12 cellular contexts compared by ENCODE assay signal in the genomic region with DNA sequence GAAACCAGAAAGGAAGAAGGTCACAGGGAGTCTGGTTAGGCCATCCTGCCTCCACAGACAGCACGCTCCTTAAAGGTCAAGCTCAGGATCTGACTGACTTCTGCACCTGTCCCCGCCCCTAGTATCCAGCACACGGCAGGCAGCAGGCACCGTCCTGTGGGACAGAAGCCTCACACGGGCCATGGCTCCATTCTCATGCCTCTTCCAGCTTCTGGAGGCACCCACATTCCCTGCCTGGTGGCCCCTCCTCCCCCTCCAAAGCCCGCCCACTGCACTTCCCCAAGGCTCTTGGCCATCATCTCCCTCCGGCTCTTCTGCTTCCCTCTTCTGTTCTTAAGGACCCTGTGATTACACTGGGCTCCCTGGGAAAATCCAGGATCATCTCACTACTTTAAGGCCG. TPM values are rescaled to one million over a fixed set of nuclear protein-coding genes. Genes with fewer than 3 reads are reported as not detected.
DNase-seq lines count a peak whose midpoint lies in the region; TF ChIP-seq lines count a peak whose summit lies in the region.
"Had no signal": no experiment of that assay in that cellular context is flagged by ENCODE, and none has a peak within 500 bp of the region (broad histone marks: within the 10 kb centered on the region; RNA-seq: fewer than 3 reads in every experiment).

No MANE protein-coding gene starts in this region.

- H3K36me3 Mint-ChIP-seq in activated naive CD4-positive, alpha-beta T cell treated with anti-CD3 and anti-CD28 coated beads, Interleukin-2, amount 50 U/mL, for 24 hours: no peaks in the 10 kb centered on the region
- H3K36me3 Mint-ChIP-seq in activated T-helper 1 cell treated with anti-CD3 and anti-CD28 coated beads, Interleukin-12 subunit alpha, Interleukin-12 subunit beta, Interleukin-2, Interleukin-4 antibody, amounts not matched to agents 30 ng/mL and 10 ng/mL and 1 ng/mL, durations not matched to agents 14 hours and 24 hours and 36 hours (ENCODE audit: low read depth): peaks cover 21% of the 10 kb centered on the region

- TF ChIP-seq POLR2A in transverse colon (IDR thresholded peaks at IDR 0.05): no peak

- no peaks in the 10 kb centered on the region for H3K9me3 Mint-ChIP-seq in activated naive CD4-positive, alpha-beta T cell treated with anti-CD3 and anti-CD28 coated beads, Interleukin-2, amount 50 U/mL, for 24 hours
- no peaks in the 10 kb centered on the region for H3K9me3 Mint-ChIP-seq in activated T-helper 1 cell treated with anti-CD3 and anti-CD28 coated beads, Interleukin-12 subunit alpha, Interleukin-12 subunit beta, Interleukin-2, Interleukin-4 antibody, amounts not matched to agents 30 ng/mL and 10 ng/mL and 1 ng/mL, durations not matched to agents 14 hours and 24 hours and 36 hours
- H3K9me3 Mint-ChIP-seq: activated T-cell treated with anti-CD3 and anti-CD28 coated beads, Interleukin-2, amount 50 U/mL, for 4 hours had no signal

- peaks cover 31 to 76% (median 69%) of the 10 kb centered on the region in 4 donors for H3K4me1 ChIP-seq in transverse colon

- peaks cover 62% of the 10 kb centered on the region for H3K4me1 Mint-ChIP-seq in activated naive CD4-positive, alpha-beta T cell treated with anti-CD3 and anti-CD28 coated beads, Interleukin-2, amount 50 U/mL, for 24 hours
- H3K4me1 Mint-ChIP-seq in activated T-helper 1 cell treated with anti-CD3 and anti-CD28 coated beads, Interleukin-12 subunit alpha, Interleukin-12 subunit beta, Interleukin-2, Interleukin-4 antibody, amounts not matched to agents 30 ng/mL and 10 ng/mL and 1 ng/mL, durations not matched to agents 14 hours and 24 hours and 36 hours (ENCODE audit: low read depth): peaks cover 50% of the 10 kb centered on the region

- peak overlapping the region; percentile 82 to 95 (median 92) for H3K27ac ChIP-seq in transverse colon

- no peak for TF ChIP-seq CTCF in transverse colon (IDR thresholded peaks at IDR 0.05)

- no peak for TF ChIP-seq EP300 in transverse colon (IDR thresholded peaks at IDR 0.05; ENCODE audit: low read depth)

- intact Hi-C loops in activated T-helper 1 cell treated with anti-CD3 and anti-CD28 coated beads, Interleukin-12 subunit alpha, Interleukin-12 subunit beta, Interleukin-2, Interleukin-4 antibody, amounts not matched to agents 30 ng/mL and 10 ng/mL and 1 ng/mL, durations not matched to agents 14 hours and 24 hours and 36 hours (cut with micrococcal nuclease): loop anchor here (5.0 kb wide), 2 partner anchors 749 to 1544 kb away; no protein-coding TSS in a partner anchor
- intact Hi-C loops in transverse colon (cut with DNase I; ENCODE audit: low total_unique reads): no loop called here

- H3K36me3 ChIP-seq in transverse colon: no peaks in the 10 kb centered on the region

- DNase-seq in activated naive CD4-positive, alpha-beta T cell treated with Interleukin-2 at 50 U/mL for 16 hours: no peak
- no peak for DNase-seq in activated T-helper 1 cell treated with anti-CD3 and anti-CD28 coated beads, Interleukin-12 subunit alpha, Interleukin-12 subunit beta, Interleukin-2, Interleukin-4 antibody, amounts not matched to agents 30 ng/mL and 10 ng/mL and 1 ng/mL, durations not matched to agents 14 hours and 24 hours and 36 hours (ENCODE audit: low spot score)
- DNase-seq in mesenteric fat pad (ENCODE audit: low spot score) (peak; percentile 51), transverse colon (peak; percentile 35), DMS 273 treated with DMSO at 0.1 percent for 48 hours (lab: John Stamatoyannopoulos, UW) (no peak)
- DNase-seq in activated CD4-positive, CD25-positive, alpha-beta regulatory T cell treated with anti-CD3 and anti-CD28 coated beads, Interleukin-2, amount 50 U/mL, for 72 hours: no peak
- DNase-seq in stimulated activated naive CD4-positive, alpha-beta T cell treated with Interleukin-2 at 50 U/mL for 16 hours (lab: John Stamatoyannopoulos, UW): no peak
- DNase-seq: activated T-cell treated with anti-CD3 and anti-CD28 coated beads, Interleukin-2, amount 50 U/mL, for 4 hours; NCI-H1694 treated with DMSO at 0.1 percent for 48 hours; stimulated activated CD4-positive, alpha-beta T cell treated with anti-CD3 and anti-CD28 coated beads, Interleukin-4, amount 100 ng/mL, for 1 hour had no signal

- in situ Hi-C loops in transverse colon (cut with MboI; ENCODE audit: low pct_ligation_motif_present in 1 of 4, low pct_unique_long_range_greater_than_20kb in 1 of 4, low sequenced_read_pairs in 3 of 4): no loop called here

- no peaks in the 10 kb centered on the region for H3K27me3 Mint-ChIP-seq in activated naive CD4-positive, alpha-beta T cell treated with anti-CD3 and anti-CD28 coated beads, Interleukin-2, amount 50 U/mL, for 24 hours
- H3K27me3 Mint-ChIP-seq in activated T-helper 1 cell treated with anti-CD3 and anti-CD28 coated beads, Interleukin-12 subunit alpha, Interleukin-12 subunit beta, Interleukin-2, Interleukin-4 antibody, amounts not matched to agents 30 ng/mL and 10 ng/mL and 1 ng/mL, durations not matched to agents 14 hours and 24 hours and 36 hours (ENCODE audit: insufficient read depth): peaks cover 1% of the 10 kb centered on the region

- peak overlapping the region; percentile 52 for H3K27ac Mint-ChIP-seq in activated naive CD4-positive, alpha-beta T cell treated with anti-CD3 and anti-CD28 coated beads, Interleukin-2, amount 50 U/mL, for 24 hours
- H3K27ac Mint-ChIP-seq in activated T-helper 1 cell treated with anti-CD3 and anti-CD28 coated beads, Interleukin-12 subunit alpha, Interleukin-12 subunit beta, Interleukin-2, Interleukin-4 antibody, amounts not matched to agents 30 ng/mL and 10 ng/mL and 1 ng/mL, durations not matched to agents 14 hours and 24 hours and 36 hours: peak overlapping the region; percentile 63

- H3K27me3 ChIP-seq in transverse colon: no peaks in the 10 kb centered on the region

- no peaks in the 10 kb centered on the region for H3K9me3 ChIP-seq in transverse colon

- WGBS in transverse colon (ENCODE audit: low coverage in 1 of 2), 2 donors: 61 to 66% methylated on average over 3 to 8 of the region's 8 CpGs

- peak overlapping the region; percentile 20 for H3K4me3 Mint-ChIP-seq in activated naive CD4-positive, alpha-beta T cell treated with anti-CD3 and anti-CD28 coated beads, Interleukin-2, amount 50 U/mL, for 24 hours
- peak overlapping the region; percentile 45 for H3K4me3 Mint-ChIP-seq in activated T-helper 1 cell treated with anti-CD3 and anti-CD28 coated beads, Interleukin-12 subunit alpha, Interleukin-12 subunit beta, Interleukin-2, Interleukin-4 antibody, amounts not matched to agents 30 ng/mL and 10 ng/mL and 1 ng/mL, durations not matched to agents 14 hours and 24 hours and 36 hours

- H3K4me3 ChIP-seq in transverse colon: peak overlapping the region in 1 of 4 donors; percentile 5

RNA-seq across cellular contexts. Expression of a gene that starts 3.6 kb away (rescaled TPM):
- total RNA-seq in activated T-helper 1 cell treated with anti-CD3 and anti-CD28 coated beads, Interleukin-12 subunit alpha, Interleukin-12 subunit beta, Interleukin-2, Interleukin-4 antibody, amounts not matched to agents 30 ng/mL and 10 ng/mL and 1 ng/mL, durations not matched to agents 14 hours and 24 hours and 36 hours: 54.7 and 57.3 TPM in 2 replicates
- total RNA-seq in mesenteric fat pad (37.9 TPM), transverse colon (100 to 1,000 TPM in 3 of 4 donors, 10 to 100 TPM in 1; 89.4 to 231 (median 138) TPM)

RNA-seq across cellular contexts. Expression of a gene that starts 18.0 kb away (rescaled TPM):
- not detected in 2 replicates for total RNA-seq in activated T-helper 1 cell treated with anti-CD3 and anti-CD28 coated beads, Interleukin-12 subunit alpha, Interleukin-12 subunit beta, Interleukin-2, Interleukin-4 antibody, amounts not matched to agents 30 ng/mL and 10 ng/mL and 1 ng/mL, durations not matched to agents 14 hours and 24 hours and 36 hours
- total RNA-seq in mesenteric fat pad (563 TPM), transverse colon (10 to 100 TPM in 2 of 4 donors, 1 to 10 TPM in 2; 5.4 to 35.5 (median 12.0) TPM)
- total RNA-seq: T-helper 2 cell treated with Interferon-gamma antibody and Interleukin-4, amounts not matched to agents 100 ng/mL and 5 ng/mL, for 36 hours had no signal

RNA-seq across cellular contexts. Expression of a gene that starts 26.3 kb away (rescaled TPM):
- 75.3 and 78.5 TPM in 2 replicates for total RNA-seq in activated T-helper 1 cell treated with anti-CD3 and anti-CD28 coated beads, Interleukin-12 subunit alpha, Interleukin-12 subunit beta, Interleukin-2, Interleukin-4 antibody, amounts not matched to agents 30 ng/mL and 10 ng/mL and 1 ng/mL, durations not matched to agents 14 hours and 24 hours and 36 hours
- 417 TPM for total RNA-seq in mesenteric fat pad
- 1,000 to 10,000 TPM in 2 of 4 donors, 100 to 1,000 TPM in 2; 796 to 1,440 (median 1,077) TPM for total RNA-seq in transverse colon

Comparison
In these comparisons a context has a peak if more than half of its experiments do, and no peak if none do; other contexts are left out.
1. DNase-seq: peak in mesenteric fat pad (single experiment) and transverse colon (single experiment); none in activated naive CD4-positive, alpha-beta T cell treated with Interleukin-2 at 50 U/mL for 16 hours (single experiment), activated T-helper 1 cell treated with anti-CD3 and anti-CD28 coated beads, Interleukin-12 subunit alpha, Interleukin-12 subunit beta, Interleukin-2, Interleukin-4 antibody, amounts not matched to agents 30 ng/mL and 10 ng/mL and 1 ng/mL, durations not matched to agents 14 hours and 24 hours and 36 hours (single experiment), activated CD4-positive, CD25-positive, alpha-beta regulatory T cell treated with anti-CD3 and anti-CD28 coated beads, Interleukin-2, amount 50 U/mL, for 72 hours (single experiment), stimulated activated naive CD4-positive, alpha-beta T cell treated with Interleukin-2 at 50 U/mL for 16 hours (single experiment) and DMS 273 treated with DMSO at 0.1 percent for 48 hours (single experiment).
2. RNA of a gene that starts 18.0 kb away (total RNA-seq): 563 TPM in mesenteric fat pad (single experiment); 5.4 to 35.5 TPM in transverse colon and not detected in activated T-helper 1 cell treated with anti-CD3 and anti-CD28 coated beads, Interleukin-12 subunit alpha, Interleukin-12 subunit beta, Interleukin-2, Interleukin-4 antibody, amounts not matched to agents 30 ng/mL and 10 ng/mL and 1 ng/mL, durations not matched to agents 14 hours and 24 hours and 36 hours; every median in the first group is over 10 times any median in the second.